In the genomic region with DNA sequence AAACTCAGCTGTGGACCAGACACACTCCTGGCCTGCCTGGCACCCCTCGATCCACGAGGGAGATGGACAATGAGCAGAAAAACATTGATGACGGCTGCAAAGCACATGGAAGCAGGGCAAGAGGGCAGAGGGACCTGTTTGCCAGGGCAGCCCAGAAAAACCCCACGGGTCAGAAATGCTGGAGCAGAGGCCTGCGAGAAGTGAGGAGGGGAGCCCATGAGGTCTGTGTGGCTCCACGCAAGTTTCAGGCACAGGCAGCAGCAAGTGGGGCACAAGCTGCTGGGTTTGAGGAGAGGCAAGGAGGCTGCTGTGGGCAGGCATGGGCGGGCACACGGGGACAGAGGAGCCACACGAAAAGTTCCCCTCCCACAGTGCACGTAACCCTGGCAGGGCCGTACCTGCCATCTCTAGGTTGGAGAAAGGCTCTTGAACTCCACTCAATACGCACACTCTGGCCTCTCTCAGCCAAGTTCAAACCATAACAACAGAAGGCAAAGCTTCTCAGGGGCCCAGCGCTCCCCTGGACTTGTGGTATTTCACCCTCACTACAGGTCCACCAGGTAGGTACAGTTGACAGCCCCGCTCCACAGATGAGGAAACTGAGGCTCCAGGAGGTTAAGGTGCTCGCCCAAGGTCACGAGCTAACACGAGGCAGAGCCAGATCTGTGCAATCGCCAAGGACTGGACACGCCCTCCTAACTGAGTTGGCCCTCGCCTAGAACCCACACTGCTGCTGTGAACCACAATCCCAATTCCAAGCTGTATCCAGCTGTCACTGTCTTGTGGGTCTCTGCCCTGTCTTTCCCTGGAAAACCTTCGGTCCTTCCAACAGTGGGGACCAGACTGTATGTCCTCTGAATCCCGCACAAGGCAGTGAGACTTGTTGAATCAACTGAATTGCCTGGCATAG, we compare ENCODE assay signal across 1 cellular context.
TF ChIP-seq lines count a peak whose summit lies in the region.

No MANE protein-coding gene starts in this region.

TF ChIP-seq in H1, 55 proteins besides CTCF, POLR2A, EP300 and RAD21 (continued from another document):
- TF ChIP-seq SUZ12 (IDR thresholded peaks at IDR 0.05; ENCODE audit: low read length) (no peak), CEBPB (IDR thresholded peaks at IDR 0.05; ENCODE audit: low read depth, low read length) (no peak), CBX5 (IDR thresholded peaks at IDR 0.05; ENCODE audit: low read depth, low read length) (no peak), MAFK (IDR thresholded peaks at IDR 0.05; ENCODE audit: low read depth, low read length) (no peak), CTBP2 (IDR thresholded peaks at IDR 0.05; ENCODE audit: borderline replicate concordance, insufficient read depth, insufficient read length, low read length) (no peak), KDM5A (IDR thresholded peaks at IDR 0.05; ENCODE audit: low read length) (no peak), ASH2L (IDR thresholded peaks at IDR 0.05; ENCODE audit: low read length) (no peak), JUND (IDR thresholded peaks at IDR 0.05; ENCODE audit: low read length) (no peak), HDAC2 (IDR thresholded peaks at IDR 0.05; ENCODE audit: borderline replicate concordance in 1 of 2, low read depth in 2 of 2, low read length in 2 of 2) (no peak), TEAD4 (IDR thresholded peaks at IDR 0.05; ENCODE audit: low read depth, low read length) (no peak)
- TF ChIP-seq, protein P1, sequence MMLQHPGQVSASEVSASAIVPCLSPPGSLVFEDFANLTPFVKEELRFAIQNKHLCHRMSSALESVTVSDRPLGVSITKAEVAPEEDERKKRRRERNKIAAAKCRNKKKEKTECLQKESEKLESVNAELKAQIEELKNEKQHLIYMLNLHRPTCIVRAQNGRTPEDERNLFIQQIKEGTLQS (IDR thresholded peaks at IDR 0.05; ENCODE audit: insufficient read depth, low read depth, low read length) = no peak
- TF ChIP-seq, protein P2, sequence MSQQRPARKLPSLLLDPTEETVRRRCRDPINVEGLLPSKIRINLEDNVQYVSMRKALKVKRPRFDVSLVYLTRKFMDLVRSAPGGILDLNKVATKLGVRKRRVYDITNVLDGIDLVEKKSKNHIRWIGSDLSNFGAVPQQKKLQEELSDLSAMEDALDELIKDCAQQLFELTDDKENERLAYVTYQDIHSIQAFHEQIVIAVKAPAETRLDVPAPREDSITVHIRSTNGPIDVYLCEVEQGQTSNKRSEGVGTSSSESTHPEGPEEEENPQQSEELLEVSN (IDR thresholded peaks at IDR 0.05) = no peak
